8 cellular contexts compared by ENCODE assay signal in genomic region chr10:79260803-79261740, GRCh38.
DNase-seq lines count a peak whose midpoint lies in the region; ATAC-seq lines count a peak whose summit lies in the region.

No MANE protein-coding gene starts in this region.

- ATAC-seq in HG02970 (IDR thresholded peaks at IDR 0.05; ENCODE audit: low FRiP score, unreplicated experiment): no peak
- ATAC-seq in GM19328 (IDR thresholded peaks at IDR 0.05; ENCODE audit: unreplicated experiment): no peak
- ATAC-seq in GM19397 (IDR thresholded peaks at IDR 0.05; ENCODE audit: unreplicated experiment): no peak

- peak; percentile 85 for DNase-seq in ELF-1 (ENCODE audit: low read depth, low spot score)
- DNase-seq in NCI-H774 (lab: John Stamatoyannopoulos, UW): peak; percentile 75
- peak in 29 of 42 donors; percentile 38 to 78 (median 59) for DNase-seq in head of caudate nucleus
- peak; percentile 76 for DNase-seq in pons (ENCODE audit: low spot score)
- DNase-seq in DMS79 (lab: John Stamatoyannopoulos, UW): no peak

- intact Hi-C loops in head of caudate nucleus (cut with DNase I): no loop called here
